In the genomic region with DNA sequence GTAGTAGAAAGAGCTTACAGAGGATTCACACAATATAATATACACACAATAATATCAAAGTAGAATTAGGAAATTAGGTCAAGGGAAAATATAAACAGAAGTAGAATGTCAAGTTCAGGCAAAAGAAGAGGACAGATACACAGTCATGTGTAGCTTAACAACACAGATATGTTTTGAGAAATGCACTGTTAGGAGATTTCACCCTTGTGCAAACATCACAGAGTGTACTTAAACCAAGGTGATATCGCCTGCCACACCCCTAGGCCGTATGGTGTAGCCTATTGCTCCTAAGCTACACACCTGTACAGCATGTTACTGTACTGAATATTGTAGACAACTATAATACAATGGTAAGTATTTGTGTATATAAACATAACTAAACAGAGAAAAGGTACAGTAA, we compare ENCODE assay signal across 2 cellular contexts.
TF ChIP-seq lines count a peak whose summit lies in the region.

No MANE protein-coding gene starts in this region.

TF ChIP-seq in SK-N-SH, 30 proteins besides CTCF, POLR2A, EP300 and RAD21 (continued from another document):
- TF ChIP-seq PBX3 (IDR thresholded peaks at IDR 0.05), result no peak
- TF ChIP-seq FOXJ3 (CRISPR knock-in tag; IDR thresholded peaks at IDR 0.05), result no peak
- no peak for TF ChIP-seq GATA2 (CRISPR knock-in tag; IDR thresholded peaks at IDR 0.05)
- no peak for TF ChIP-seq USF2 (IDR thresholded peaks at IDR 0.05; ENCODE audit: borderline replicate concordance, low read depth, low read length)

TF ChIP-seq in SK-N-SH treated with all-trans-retinoic acid at 6 μM for 48 hours, 23 proteins besides CTCF, POLR2A, EP300 and RAD21 (continued from another document):
- TF ChIP-seq ZNF565 (CRISPR knock-in tag; conservative IDR thresholded peaks at IDR 0.05; ENCODE audit: low read depth) (no peak), POU6F1 (CRISPR knock-in tag; IDR thresholded peaks at IDR 0.05; ENCODE audit: borderline replicate concordance, low read depth) (no peak), ARNTL (CRISPR knock-in tag; IDR thresholded peaks at IDR 0.05; ENCODE audit: borderline replicate concordance, low read depth) (no peak), TOX (CRISPR knock-in tag; IDR thresholded peaks at IDR 0.05; ENCODE audit: borderline replicate concordance) (no peak), ZNF70 (CRISPR knock-in tag; IDR thresholded peaks at IDR 0.05) (no peak), TCF4 (CRISPR knock-in tag; IDR thresholded peaks at IDR 0.05; ENCODE audit: borderline replicate concordance) (no peak)
- TF ChIP-seq, protein P1, sequence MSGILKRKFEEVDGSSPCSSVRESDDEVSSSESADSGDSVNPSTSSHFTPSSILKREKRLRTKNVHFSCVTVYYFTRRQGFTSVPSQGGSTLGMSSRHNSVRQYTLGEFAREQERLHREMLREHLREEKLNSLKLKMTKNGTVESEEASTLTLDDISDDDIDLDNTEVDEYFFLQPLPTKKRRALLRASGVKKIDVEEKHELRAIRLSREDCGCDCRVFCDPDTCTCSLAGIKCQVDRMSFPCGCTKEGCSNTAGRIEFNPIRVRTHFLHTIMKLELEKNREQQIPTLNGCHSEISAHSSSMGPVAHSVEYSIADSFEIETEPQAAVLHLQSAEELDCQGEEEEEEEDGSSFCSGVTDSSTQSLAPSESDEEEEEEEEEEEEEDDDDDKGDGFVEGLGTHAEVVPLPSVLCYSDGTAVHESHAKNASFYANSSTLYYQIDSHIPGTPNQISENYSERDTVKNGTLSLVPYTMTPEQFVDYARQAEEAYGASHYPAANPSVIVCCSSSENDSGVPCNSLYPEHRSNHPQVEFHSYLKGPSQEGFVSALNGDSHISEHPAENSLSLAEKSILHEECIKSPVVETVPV (CRISPR knock-in tag; IDR thresholded peaks at IDR 0.05), result no peak
